ENCODE assay signal across 1 cellular context in genomic region chr2:42764901-42765300, GRCh38.
TF ChIP-seq lines count a peak whose summit lies in the region.

No MANE protein-coding gene starts in this region.

TF ChIP-seq in H1, 55 proteins besides CTCF, POLR2A, EP300 and RAD21:
- TF ChIP-seq MAFK (IDR thresholded peaks at IDR 0.05; ENCODE audit: low read depth, low read length) (no peak), HDAC6 (IDR thresholded peaks at IDR 0.05; ENCODE audit: low read depth, low read length) (no peak), POU5F1 (IDR thresholded peaks at IDR 0.05; ENCODE audit: low read depth, low read length) (no peak), KDM1A (IDR thresholded peaks at IDR 0.05; ENCODE audit: borderline replicate concordance, low read length) (no peak), TEAD4 (IDR thresholded peaks at IDR 0.05; ENCODE audit: low read depth, low read length) (no peak), CBX5 (IDR thresholded peaks at IDR 0.05; ENCODE audit: low read depth, low read length) (no peak), SIRT6 (IDR thresholded peaks at IDR 0.05; ENCODE audit: low read length) (no peak), SP4 (IDR thresholded peaks at IDR 0.05; ENCODE audit: low read length) (no peak), RFX5 (IDR thresholded peaks at IDR 0.05; ENCODE audit: borderline replicate concordance, low read depth, low read length) (no peak), ATF2 (IDR thresholded peaks at IDR 0.05; ENCODE audit: low read length) (no peak), KDM5A (IDR thresholded peaks at IDR 0.05; ENCODE audit: low read length) (no peak), NRF1 (IDR thresholded peaks at IDR 0.05; ENCODE audit: low read depth, low read length) (no peak), RNF2 (IDR thresholded peaks at IDR 0.05; ENCODE audit: borderline replicate concordance, low read depth, low read length, missing control alignments, poor library complexity, severe bottlenecking) (no peak), SP2 (IDR thresholded peaks at IDR 0.05; ENCODE audit: low read length) (no peak), FOSL1 (IDR thresholded peaks at IDR 0.05; ENCODE audit: insufficient read depth, low read depth, low read length) (no peak), EZH2 (IDR thresholded peaks at IDR 0.05; ENCODE audit: low read depth, low read length, severe bottlenecking) (no peak), PHF8 (conservative IDR thresholded peaks at IDR 0.05; ENCODE audit: low read depth, low read length) (no peak), YY1 (IDR thresholded peaks at IDR 0.05; ENCODE audit: low read depth, low read length) (no peak), CEBPB (IDR thresholded peaks at IDR 0.05; ENCODE audit: low read depth, low read length) (no peak)
